In genomic region chr5:61704289-61704688, GRCh38 we compare ENCODE assay signal across 21 cellular contexts.
A peak's percentile ranks its signal among the peaks of the same experiment; 100 is the strongest.
DNase-seq lines count a peak whose midpoint lies in the region; ATAC-seq and TF ChIP-seq lines count a peak whose summit lies in the region.
"Had no signal": no experiment of that assay in that cellular context is flagged by ENCODE, and none has a peak within 500 bp of the region (broad histone marks: within the 10 kb centered on the region; RNA-seq: fewer than 3 reads in every experiment).

No MANE protein-coding gene starts in this region.

- H3K36me3 Mint-ChIP-seq in naive thymus-derived CD4-positive, alpha-beta T cell: no peaks in the 10 kb centered on the region

- no peak overlapping the region for H3K27ac Mint-ChIP-seq in naive thymus-derived CD4-positive, alpha-beta T cell
- H3K27ac Mint-ChIP-seq: dendritic cell treated with granulocyte-macrophage colony-stimulating factor and Interleukin-4, amounts not matched to agents 40 ng/mL and 50 ng/mL, for 4 days; HFFc6 had no signal

- TF ChIP-seq POLR2A in prostate gland (IDR thresholded peaks at IDR 0.05): no peak

- peaks cover 0 to 2% (median 0%) of the 10 kb centered on the region in 7 donors for H3K4me1 Mint-ChIP-seq in naive thymus-derived CD4-positive, alpha-beta T cell

- peaks cover 0 to 7% (median 0%) of the 10 kb centered on the region in 11 donors for H3K9me3 Mint-ChIP-seq in naive thymus-derived CD4-positive, alpha-beta T cell
- H3K9me3 Mint-ChIP-seq: dendritic cell treated with granulocyte-macrophage colony-stimulating factor and Interleukin-4, amounts not matched to agents 40 ng/mL and 50 ng/mL, for 4 days; HFFc6 had no signal

- H3K9me3 ChIP-seq in prostate gland: no peaks in the 10 kb centered on the region
- H3K9me3 ChIP-seq in naive thymus-derived CD4-positive, alpha-beta T cell (ENCODE audit: control insufficient read depth in 2 of 3, low read length in 3 of 3): no peaks in the 10 kb centered on the region
- H3K9me3 ChIP-seq: sigmoid colon, SJCRH30, testis had no signal

- no peak overlapping the region for H3K27ac ChIP-seq in prostate gland
- H3K27ac ChIP-seq in naive thymus-derived CD4-positive, alpha-beta T cell (ENCODE audit: low read depth, low read length): no peak overlapping the region
- H3K27ac ChIP-seq: sigmoid colon, SJCRH30, testis had no signal

- intact Hi-C loops in prostate gland (cut with DNase I): no loop called here
- intact Hi-C loops in naive thymus-derived CD4-positive, alpha-beta T cell (cut with micrococcal nuclease): no loop called here

- TF ChIP-seq CTCF in epithelial cell of esophagus (IDR thresholded peaks at IDR 0.05; ENCODE audit: insufficient read depth, low read depth, low read length, missing control alignments) (no peak), prostate gland (IDR thresholded peaks at IDR 0.05) (no peak)

- no peaks in the 10 kb centered on the region for H3K27me3 ChIP-seq in prostate gland (replicated peaks; ENCODE audit: insufficient read depth)
- H3K27me3 ChIP-seq in naive thymus-derived CD4-positive, alpha-beta T cell (ENCODE audit: control insufficient read depth in 2 of 2, insufficient read depth in 2 of 2, low read length in 2 of 2): no peaks in the 10 kb centered on the region
- H3K27me3 ChIP-seq: sigmoid colon, testis had no signal

- WGBS in prostate gland: 68% methylated on average over 3 of the region's 3 CpGs

- no peak overlapping the region for H3K4me3 ChIP-seq in epithelial cell of esophagus (ENCODE audit: low read length)
- H3K4me3 ChIP-seq in prostate gland: no peak overlapping the region
- H3K4me3 ChIP-seq in naive thymus-derived CD4-positive, alpha-beta T cell (ENCODE audit: low read length): no peak overlapping the region
- H3K4me3 ChIP-seq: sigmoid colon, SJCRH30, testis had no signal

- no peaks in the 10 kb centered on the region for H3K36me3 ChIP-seq in prostate gland
- no peaks in the 10 kb centered on the region for H3K36me3 ChIP-seq in naive thymus-derived CD4-positive, alpha-beta T cell (ENCODE audit: control insufficient read depth in 2 of 3, insufficient read depth in 3 of 3, low read length in 3 of 3)
- H3K36me3 ChIP-seq: sigmoid colon, SJCRH30 had no signal

- H3K27me3 Mint-ChIP-seq in naive thymus-derived CD4-positive, alpha-beta T cell: peaks cover 0 to 30% (median 22%) of the 10 kb centered on the region in 5 donors

- POLR2A ChIA-PET in naive thymus-derived CD4-positive, alpha-beta T cell (lab: Charles Lee): no interaction called here

- no peak overlapping the region for H3K4me3 Mint-ChIP-seq in naive thymus-derived CD4-positive, alpha-beta T cell
- H3K4me3 Mint-ChIP-seq: dendritic cell treated with granulocyte-macrophage colony-stimulating factor and Interleukin-4, amounts not matched to agents 40 ng/mL and 50 ng/mL, for 4 days; HFFc6 had no signal

- H3K4me1 ChIP-seq in prostate gland (replicated peaks): no peaks in the 10 kb centered on the region
- H3K4me1 ChIP-seq in naive thymus-derived CD4-positive, alpha-beta T cell (ENCODE audit: control insufficient read depth in 2 of 2, insufficient read depth in 2 of 2, low read length in 2 of 2): no peaks in the 10 kb centered on the region
- H3K4me1 ChIP-seq: sigmoid colon, SJCRH30, testis had no signal

- DNase-seq in epithelial cell of esophagus (ENCODE audit: low read depth) (peak; percentile 87), AML-193 (lab: John Stamatoyannopoulos, UW) (no peak), prostate gland (ENCODE audit: low spot score) (no peak), MV-4-11 (lab: John Stamatoyannopoulos, UW) (no peak)
- DNase-seq in naive thymus-derived CD4-positive, alpha-beta T cell: no peak
- DNase-seq: activated CD4-positive, alpha-beta T cell treated with anti-CD3 and anti-CD28 coated beads for 48 hours; activated naive CD4-positive, alpha-beta T cell treated with anti-CD3 and anti-CD28 coated beads, Interleukin-2, amount 50 U/mL, for 16 hours; activated T-cell treated with anti-CD3 and anti-CD28 coated beads for 4 hours; HFFc6; hippocampal formation; left colon; NCI-H1417; NCI-H226; occipital lobe; sigmoid colon; SJCRH30; testis had no signal

- ATAC-seq in GM18519 (IDR thresholded peaks at IDR 0.05; ENCODE audit: low FRiP score, unreplicated experiment) (peak; percentile 36), GM21717 (IDR thresholded peaks at IDR 0.05; ENCODE audit: unreplicated experiment) (peak; percentile 39), HG03135 (IDR thresholded peaks at IDR 0.05; ENCODE audit: unreplicated experiment) (peak; percentile 49)
- ATAC-seq in naive thymus-derived CD4-positive, alpha-beta T cell: no peak
- ATAC-seq: left colon had no signal

- CTCF ChIA-PET in naive thymus-derived CD4-positive, alpha-beta T cell (lab: Charles Lee): no interaction called here
